ENCODE assay signal across 17 cellular contexts in genomic region chr13:49549289-49549688, GRCh38. TPM values are rescaled to one million over a fixed set of nuclear protein-coding genes. Genes with fewer than 3 reads are reported as not detected.
DNase-seq lines count a peak whose midpoint lies in the region; ATAC-seq and TF ChIP-seq lines count a peak whose summit lies in the region.
"Had no signal": no experiment of that assay in that cellular context is flagged by ENCODE, and none has a peak within 500 bp of the region (broad histone marks: within the 10 kb centered on the region; RNA-seq: fewer than 3 reads in every experiment).

No MANE protein-coding gene starts in this region.

- in situ Hi-C loops in GM13977 (cut with MboI; ENCODE audit: low pct_unique_long_range_greater_than_20kb, low sequenced_read_pairs, unreplicated experiment): no loop called here

- H3K36me3 ChIP-seq in WERI-Rb-1: peaks cover 6% of the 10 kb centered on the region; the same call in 1 of the 2 replicates

- ATAC-seq in foreskin keratinocyte (no peak), HG03159 (IDR thresholded peaks at IDR 0.05; ENCODE audit: unreplicated experiment) (no peak)
- ATAC-seq: activated CD8-positive, alpha-beta T cell treated with anti-CD3 and anti-CD28 coated beads, Interleukin-2, amount 10 ng/mL, durations not matched to agents 7 days and 5 days had no signal

- H3K27me3 ChIP-seq in WERI-Rb-1 (ENCODE audit: insufficient read depth, low read depth, severe bottlenecking) (no peaks in the 10 kb centered on the region), foreskin keratinocyte (no peaks in the 10 kb centered on the region)
- H3K27me3 ChIP-seq: Peyer's patch, vagina had no signal

- H3K4me3 ChIP-seq in WERI-Rb-1 (ENCODE audit: low read depth, low read length): no peak overlapping the region
- H3K4me3 ChIP-seq: Peyer's patch, vagina had no signal

- H3K4me1 ChIP-seq in foreskin keratinocyte: no peaks in the 10 kb centered on the region
- H3K4me1 ChIP-seq: Peyer's patch, vagina had no signal

- TF ChIP-seq CTCF in 22Rv1 (IDR thresholded peaks at IDR 0.05): peak; percentile 39
- peak; percentile 12 for TF ChIP-seq CTCF in GM13977 (IDR thresholded peaks at IDR 0.05; ENCODE audit: extremely low read depth, insufficient read depth, missing control alignments)
- TF ChIP-seq CTCF in WERI-Rb-1 (IDR thresholded peaks at IDR 0.05; ENCODE audit: low read depth, low read length): 0 out of 2 replicates have a peak, but pooled peaks have one; percentile 3
- TF ChIP-seq CTCF in foreskin keratinocyte (conservative IDR thresholded peaks at IDR 0.05): peak; percentile 49

- H3K27ac ChIP-seq in 22Rv1 (no peak overlapping the region), WERI-Rb-1 (no peak overlapping the region), foreskin keratinocyte (no peak overlapping the region)
- H3K27ac ChIP-seq: Peyer's patch, vagina had no signal

- DNase-seq in GM13977 (ENCODE audit: low spot score) (no peak), WERI-Rb-1 (no peak), foreskin keratinocyte (no peak), inferior parietal cortex (ENCODE audit: extremely low spot score) (no peak), NCI-H69 (lab: John Stamatoyannopoulos, UW) (no peak)
- no peak for DNase-seq in activated T-cell treated with anti-CD3 and anti-CD28 coated beads, Interleukin-2, amount 50 U/mL, for 1 hour
- DNase-seq: ACHN; activated CD8-positive, alpha-beta T cell treated with anti-CD3 and anti-CD28 coated beads, Interleukin-2, amount 10 ng/mL, durations not matched to agents 7 days and 5 days; glutamatergic neuron; MM.1S; NCI-H2029 treated with DMSO at 0.1 percent for 48 hours; NCI-H526 treated with DMSO at 0.1 percent for 48 hours; Peyer's patch; stimulated activated CD4-positive, alpha-beta T cell treated with anti-CD3 and anti-CD28 coated beads, Interleukin-15, amount 100 ng/mL, for 24 hours had no signal

- no peaks in the 10 kb centered on the region for H3K9me3 ChIP-seq in WERI-Rb-1 (ENCODE audit: severe bottlenecking)
- H3K9me3 ChIP-seq: Peyer's patch, vagina had no signal

RNA-seq across cellular contexts. Expression of gene RCBTB1, which starts 36.1 kb away (rescaled TPM):
- total RNA-seq in foreskin keratinocyte: 23.8 and 24.7 TPM in 2 replicates
- 7.4 and 7.5 TPM in 2 replicates for polyA plus RNA-seq in foreskin keratinocyte

RNA-seq across cellular contexts. Expression of gene PHF11, which starts 53.5 kb away (rescaled TPM):
- 34.0 and 38.2 TPM in 2 replicates for total RNA-seq in foreskin keratinocyte
- polyA plus RNA-seq in foreskin keratinocyte: 35.1 and 37.2 TPM in 2 replicates
